In the genomic region with DNA sequence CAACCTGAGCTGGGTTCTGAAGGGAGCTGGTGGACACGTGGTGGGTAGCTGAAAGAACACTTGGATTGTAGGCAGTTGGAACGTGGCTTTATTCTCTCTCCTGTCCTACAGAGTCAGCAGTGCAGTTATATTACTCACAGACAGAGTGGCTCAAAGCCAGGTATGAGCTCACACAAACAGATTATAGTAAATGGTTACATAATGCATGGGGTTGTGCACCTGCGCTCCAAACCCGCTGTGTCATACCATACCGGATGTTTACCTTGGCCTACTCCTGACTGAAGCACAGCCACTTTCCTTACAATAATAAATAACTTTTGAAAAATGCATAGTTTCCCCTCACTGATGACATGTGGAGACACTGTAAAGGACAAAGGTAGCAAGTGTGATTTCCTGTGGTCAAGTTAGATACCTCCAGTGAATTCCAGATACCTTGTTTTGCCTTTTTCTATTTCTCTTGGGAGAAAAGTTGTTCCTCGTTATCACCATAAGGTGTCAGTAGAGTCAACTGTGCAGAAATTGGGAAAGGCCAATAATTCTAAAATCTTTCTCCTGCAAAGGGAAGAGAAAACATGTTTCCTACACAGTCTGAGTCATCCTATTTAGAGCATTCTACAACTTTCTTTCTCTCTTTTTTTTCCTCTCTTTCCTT, we compare ENCODE assay signal across 8 cellular contexts. TPM values are rescaled to one million over a fixed set of nuclear protein-coding genes. Genes with fewer than 3 reads are reported as not detected.
DNase-seq lines count a peak whose midpoint lies in the region; TF ChIP-seq lines count a peak whose summit lies in the region.

No MANE protein-coding gene starts in this region.

- H3K4me1 ChIP-seq in mucosa of rectum (ENCODE audit: control insufficient read depth in 2 of 2, insufficient read depth in 2 of 2, low read length in 2 of 2): peaks cover 0 to 3% of the 10 kb centered on the region in 2 donors

- H3K9ac ChIP-seq in mucosa of rectum (ENCODE audit: low read depth in 1 of 2, low read length in 2 of 2): no peak overlapping the region

- H3K27ac Mint-ChIP-seq in chondrocyte (ENCODE audit: unreplicated experiment): no peak overlapping the region

- DNase-seq in DMS53 treated with DMSO at 0.1 percent for 48 hours (lab: John Stamatoyannopoulos, UW; ENCODE audit: unreplicated experiment) (peak; percentile 59), M059J (ENCODE audit: low read depth) (peak; percentile 59), chondrocyte (ENCODE audit: low spot score) (no peak), HuH-7 (ENCODE audit: low spot score) (no peak), HK-2 (ENCODE audit: unreplicated experiment) (no peak), NCI-H1092 treated with DMSO at 0.1 percent for 48 hours (lab: John Stamatoyannopoulos, UW) (no peak)
- no peak for DNase-seq in activated naive CD4-positive, alpha-beta T cell treated with Interleukin-2 at 50 U/mL for 16 hours

- H3K4me1 Mint-ChIP-seq in chondrocyte (ENCODE audit: low read depth): no peaks in the 10 kb centered on the region

- H3K9me3 ChIP-seq in mucosa of rectum (ENCODE audit: control insufficient read depth in 2 of 2, low read length in 2 of 2): no peaks in the 10 kb centered on the region

- H3K27me3 ChIP-seq in mucosa of rectum (ENCODE audit: control insufficient read depth in 2 of 2, insufficient read depth in 2 of 2, low read length in 2 of 2): no peaks in the 10 kb centered on the region

- TF ChIP-seq CTCF in chondrocyte (IDR thresholded peaks at IDR 0.05): peak; percentile 65

- H3K27ac ChIP-seq in mucosa of rectum (ENCODE audit: low read depth in 2 of 2, low read length in 2 of 2): peak overlapping the region; percentile 0 to 58

- H3K4me3 Mint-ChIP-seq in chondrocyte (ENCODE audit: unreplicated experiment): no peak overlapping the region

- H3K36me3 Mint-ChIP-seq in chondrocyte (ENCODE audit: low read depth): no peaks in the 10 kb centered on the region

- H3K4me3 ChIP-seq in mucosa of rectum (ENCODE audit: low read length in 2 of 2): no peak overlapping the region

- no peaks in the 10 kb centered on the region for H3K36me3 ChIP-seq in mucosa of rectum (ENCODE audit: control insufficient read depth in 2 of 2, insufficient read depth in 2 of 2, low read length in 2 of 2)

- peaks cover 6% of the 10 kb centered on the region for H3K9me3 Mint-ChIP-seq in chondrocyte (ENCODE audit: low read depth)

- H3K27me3 Mint-ChIP-seq in chondrocyte (ENCODE audit: low read depth): peaks cover 4% of the 10 kb centered on the region

RNA-seq across cellular contexts. Expression of a gene that starts 13.5 kb away (rescaled TPM):
- total RNA-seq in M059J (2014; rRNA removed; shearing (Covaris generic)): not detected in 2 replicates
- not detected in 3 replicates for total RNA-seq in chondrocyte

Comparison
In these comparisons a context has a peak if more than half of its experiments do, and no peak if none do; other contexts are left out.
1. DNase-seq: peak in DMS53 treated with DMSO at 0.1 percent for 48 hours (single experiment) and M059J (single experiment); none in chondrocyte (single experiment), HuH-7 (single experiment), HK-2 (single experiment), NCI-H1092 treated with DMSO at 0.1 percent for 48 hours (single experiment) and activated naive CD4-positive, alpha-beta T cell treated with Interleukin-2 at 50 U/mL for 16 hours (single experiment).